1 cellular context compared by ENCODE assay signal in genomic region chr21:34201001-34201400, GRCh38.
TF ChIP-seq lines count a peak whose summit lies in the region.

No MANE protein-coding gene starts in this region.

TF ChIP-seq in SK-N-SH, 30 proteins besides CTCF, POLR2A, EP300 and RAD21 (continued from another document):
- no peak for TF ChIP-seq IRF3 (IDR thresholded peaks at IDR 0.05; ENCODE audit: low read depth, low read length)
- no peak for TF ChIP-seq FOSL2 (IDR thresholded peaks at IDR 0.05; ENCODE audit: borderline replicate concordance, low read depth)
- no peak for TF ChIP-seq FOXJ3 (CRISPR knock-in tag; IDR thresholded peaks at IDR 0.05)
- no peak for TF ChIP-seq NRF1 (IDR thresholded peaks at IDR 0.05; ENCODE audit: low read depth, low read length)
- TF ChIP-seq ZBTB33 (IDR thresholded peaks at IDR 0.05; ENCODE audit: borderline replicate concordance, low read depth): no peak
- TF ChIP-seq JUND (IDR thresholded peaks at IDR 0.05): no peak
- no peak for TF ChIP-seq RXRA (IDR thresholded peaks at IDR 0.05; ENCODE audit: borderline replicate concordance, low read depth)
- TF ChIP-seq USF2 (IDR thresholded peaks at IDR 0.05; ENCODE audit: borderline replicate concordance, low read depth, low read length): no peak
- no peak for TF ChIP-seq CHD2 (IDR thresholded peaks at IDR 0.05; ENCODE audit: low read length, partially characterized antibody)
- no peak for TF ChIP-seq GABPA (IDR thresholded peaks at IDR 0.05; ENCODE audit: low read depth)
- no peak for TF ChIP-seq NFIC (IDR thresholded peaks at IDR 0.05; ENCODE audit: borderline replicate concordance)
- TF ChIP-seq USF1 (IDR thresholded peaks at IDR 0.05; ENCODE audit: borderline replicate concordance, low read depth): no peak
- TF ChIP-seq PBX3 (IDR thresholded peaks at IDR 0.05): no peak
- TF ChIP-seq MXI1 (IDR thresholded peaks at IDR 0.05; ENCODE audit: low read depth, low read length): no peak
TF ChIP-seq in SK-N-SH: peak in this region for 0.
